In the genomic region with DNA sequence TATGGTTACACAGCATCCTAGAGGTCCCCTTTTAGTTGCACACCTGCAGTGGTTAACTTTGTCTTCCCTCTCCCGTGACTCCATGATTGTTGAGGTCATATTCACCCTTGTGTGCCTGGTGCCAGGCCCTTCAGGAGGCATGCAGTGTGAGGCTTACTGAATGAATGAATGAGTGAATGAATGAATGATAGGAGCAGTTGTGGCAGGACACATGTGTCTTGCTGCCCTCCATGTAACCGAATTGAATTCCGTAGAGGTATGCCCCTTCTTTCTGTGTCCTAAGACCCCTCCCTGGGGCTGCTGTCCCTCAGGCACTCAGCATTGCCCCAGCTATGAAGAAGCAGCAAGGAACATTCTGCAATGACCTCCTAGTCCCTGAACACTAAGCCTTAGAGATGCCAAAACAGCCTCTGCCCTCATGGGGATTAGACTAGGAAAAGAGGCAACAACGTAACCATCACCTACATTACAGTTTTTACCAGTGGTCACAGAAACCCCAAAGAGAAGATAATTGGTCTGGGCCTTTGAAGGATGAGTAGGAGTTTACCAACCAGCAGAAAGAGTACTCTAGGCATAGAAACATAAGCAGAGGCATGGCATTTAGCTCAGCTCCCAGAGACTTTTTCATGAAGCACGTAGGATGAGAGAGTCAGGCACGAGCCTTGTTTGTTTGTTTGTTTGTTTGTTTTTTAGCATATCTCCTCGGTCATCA, we compare ENCODE assay signal across 1 cellular context.
TF ChIP-seq lines count a peak whose summit lies in the region.

No MANE protein-coding gene starts in this region.

TF ChIP-seq in SK-N-SH, 30 proteins besides CTCF, POLR2A, EP300 and RAD21 (continued from another document):
- TF ChIP-seq, protein P1, sequence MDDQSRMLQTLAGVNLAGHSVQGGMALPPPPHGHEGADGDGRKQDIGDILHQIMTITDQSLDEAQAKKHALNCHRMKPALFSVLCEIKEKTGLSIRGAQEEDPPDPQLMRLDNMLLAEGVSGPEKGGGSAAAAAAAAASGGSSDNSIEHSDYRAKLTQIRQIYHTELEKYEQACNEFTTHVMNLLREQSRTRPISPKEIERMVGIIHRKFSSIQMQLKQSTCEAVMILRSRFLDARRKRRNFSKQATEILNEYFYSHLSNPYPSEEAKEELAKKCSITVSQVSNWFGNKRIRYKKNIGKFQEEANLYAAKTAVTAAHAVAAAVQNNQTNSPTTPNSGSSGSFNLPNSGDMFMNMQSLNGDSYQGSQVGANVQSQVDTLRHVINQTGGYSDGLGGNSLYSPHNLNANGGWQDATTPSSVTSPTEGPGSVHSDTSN (IDR thresholded peaks at IDR 0.05): no peak
- TF ChIP-seq RXRA (IDR thresholded peaks at IDR 0.05; ENCODE audit: borderline replicate concordance, low read depth): no peak
- TF ChIP-seq ELF1 (IDR thresholded peaks at IDR 0.05): no peak
- TF ChIP-seq FOXJ3 (CRISPR knock-in tag; IDR thresholded peaks at IDR 0.05): no peak
- TF ChIP-seq JUND (IDR thresholded peaks at IDR 0.05): no peak
- no peak for TF ChIP-seq GATA2 (CRISPR knock-in tag; IDR thresholded peaks at IDR 0.05)
- TF ChIP-seq RCOR1 (IDR thresholded peaks at IDR 0.05; ENCODE audit: low read length): no peak
TF ChIP-seq in SK-N-SH: peak in this region for 0.
